ENCODE assay signal across 12 cellular contexts in genomic region chr17:31248986-31249385, GRCh38.
DNase-seq lines count a peak whose midpoint lies in the region; ATAC-seq and TF ChIP-seq lines count a peak whose summit lies in the region.
"Had no signal": no experiment of that assay in that cellular context is flagged by ENCODE, and none has a peak within 500 bp of the region (broad histone marks: within the 10 kb centered on the region; RNA-seq: fewer than 3 reads in every experiment).

No MANE protein-coding gene starts in this region.

- H3K4me3 ChIP-seq in fibroblast of pulmonary artery (replicated peaks; ENCODE audit: low read depth, low read length): no peak overlapping the region

- DNase-seq in HPDE6-E6E7 (ENCODE audit: extremely low spot score) (peak; percentile 15), amniotic epithelial cell (ENCODE audit: low read depth) (peak; percentile 81), fibroblast of pulmonary artery (ENCODE audit: low read depth) (peak; percentile 57), putamen (ENCODE audit: low spot score) (no peak), NCI-H2171 (lab: John Stamatoyannopoulos, UW) (no peak)
- no peak for DNase-seq in activated CD4-positive, alpha-beta T cell treated with anti-CD3 and anti-CD28 coated beads for 48 hours
- DNase-seq: activated B cell treated with CpG ODN at 0.5 μM for 24 hours; activated CD8-positive, alpha-beta memory T cell treated with anti-CD3 and anti-CD28 coated beads, Interleukin-2, amount 50 U/mL, for 48 hours; activated naive CD8-positive, alpha-beta T cell treated with anti-CD3 and anti-CD28 coated beads, Interleukin-2, amount 10 ng/mL, durations not matched to agents 7 days and 5 days; effector memory CD4-positive, alpha-beta T cell; NCI-H187 had no signal

- ATAC-seq in HG03432 (IDR thresholded peaks at IDR 0.05; ENCODE audit: unreplicated experiment): no peak

- TF ChIP-seq CTCF in fibroblast of pulmonary artery (IDR thresholded peaks at IDR 0.05; ENCODE audit: low read length, missing control alignments): no peak

Comparison
In these comparisons a context has a peak if more than half of its experiments do, and no peak if none do; other contexts are left out.
1. DNase-seq: peak in HPDE6-E6E7 (single experiment), amniotic epithelial cell (single experiment) and fibroblast of pulmonary artery (single experiment); none in putamen (single experiment), NCI-H2171 (single experiment) and activated CD4-positive, alpha-beta T cell treated with anti-CD3 and anti-CD28 coated beads for 48 hours (single experiment).